In genomic region chr11:128564642-128565245, GRCh38 we compare ENCODE assay signal across 1 cellular context.
TF ChIP-seq lines count a peak whose summit lies in the region.

No MANE protein-coding gene starts in this region.

TF ChIP-seq in HEK293, 187 proteins besides CTCF, POLR2A, EP300 and RAD21 (continued from another document and continues in another):
- TF ChIP-seq PRDM10 (tag by site-specific recombination; IDR thresholded peaks at IDR 0.05) = no peak
- TF ChIP-seq SP7 (tag by site-specific recombination; IDR thresholded peaks at IDR 0.05) = no peak
- TF ChIP-seq ZNF157 (tag by site-specific recombination; IDR thresholded peaks at IDR 0.05) = no peak
- no peak for TF ChIP-seq ZNF624 (tag by site-specific recombination; IDR thresholded peaks at IDR 0.05)
- no peak for TF ChIP-seq ZBTB21 (tag by site-specific recombination; IDR thresholded peaks at IDR 0.05)
- no peak for TF ChIP-seq ZBTB48 (tag by site-specific recombination; IDR thresholded peaks at IDR 0.05)
- TF ChIP-seq ZNF677 (tag by site-specific recombination; IDR thresholded peaks at IDR 0.05) = no peak
- no peak for TF ChIP-seq TCF7L2 (IDR thresholded peaks at IDR 0.05; ENCODE audit: borderline replicate concordance, low read depth, low read length)
- no peak for TF ChIP-seq PRDM1 (tag by site-specific recombination; IDR thresholded peaks at IDR 0.05)
- TF ChIP-seq ZBTB8A (tag by site-specific recombination; IDR thresholded peaks at IDR 0.05) = peak; percentile 23; the same call in 1 of the 2 replicates
- no peak for TF ChIP-seq ZNF707 (tag by site-specific recombination; IDR thresholded peaks at IDR 0.05)
- no peak for TF ChIP-seq ZNF302 (tag by site-specific recombination; IDR thresholded peaks at IDR 0.05; ENCODE audit: low read depth)
- no peak for TF ChIP-seq ZSCAN23 (tag by site-specific recombination; IDR thresholded peaks at IDR 0.05)
- peak; percentile 49; the same call in 1 of the 2 replicates for TF ChIP-seq ZNF394 (tag by site-specific recombination; IDR thresholded peaks at IDR 0.05; ENCODE audit: borderline replicate concordance)
- no peak for TF ChIP-seq ZNF558 (tag by site-specific recombination; IDR thresholded peaks at IDR 0.05)
- TF ChIP-seq PRDM4 (tag by site-specific recombination; IDR thresholded peaks at IDR 0.05) = peak; percentile 68
- TF ChIP-seq ZNF23 (tag by site-specific recombination; IDR thresholded peaks at IDR 0.05; ENCODE audit: borderline replicate concordance) = no peak
- TF ChIP-seq ZNF585B (tag by site-specific recombination; IDR thresholded peaks at IDR 0.05) = no peak
- TF ChIP-seq ZFP3 (tag by site-specific recombination; IDR thresholded peaks at IDR 0.05; ENCODE audit: low read depth) = no peak
- TF ChIP-seq ZNF433 (tag by site-specific recombination; IDR thresholded peaks at IDR 0.05; ENCODE audit: low read depth) = no peak
- no peak for TF ChIP-seq ZSCAN16 (tag by site-specific recombination; IDR thresholded peaks at IDR 0.05)
- TF ChIP-seq OSR2 (tag by site-specific recombination; IDR thresholded peaks at IDR 0.05) = no peak
- TF ChIP-seq ZNF830 (tag by site-specific recombination; IDR thresholded peaks at IDR 0.05; ENCODE audit: low read depth) = no peak
- TF ChIP-seq ZBTB11 (tag by site-specific recombination; conservative IDR thresholded peaks at IDR 0.05; ENCODE audit: low read depth) = peak; percentile 57
- TF ChIP-seq ZNF529 (tag by site-specific recombination; IDR thresholded peaks at IDR 0.05; ENCODE audit: insufficient replicate concordance) = no peak
- no peak for TF ChIP-seq ZNF398 (tag by site-specific recombination; IDR thresholded peaks at IDR 0.05)
- no peak for TF ChIP-seq GLIS2 (tag by site-specific recombination; IDR thresholded peaks at IDR 0.05)
- TF ChIP-seq ZBTB44 (tag by site-specific recombination; IDR thresholded peaks at IDR 0.05) = no peak
- no peak for TF ChIP-seq MEIS1 (CRISPR knock-in tag; IDR thresholded peaks at IDR 0.05; ENCODE audit: borderline replicate concordance)
- no peak for TF ChIP-seq ZNF138 (tag by site-specific recombination; IDR thresholded peaks at IDR 0.05; ENCODE audit: borderline replicate concordance)
- TF ChIP-seq ZNF292 (tag by site-specific recombination; IDR thresholded peaks at IDR 0.05; ENCODE audit: borderline replicate concordance, low read depth) = no peak
- no peak for TF ChIP-seq ZNF24 (tag by site-specific recombination; IDR thresholded peaks at IDR 0.05)
- no peak for TF ChIP-seq ZNF132 (tag by site-specific recombination; IDR thresholded peaks at IDR 0.05; ENCODE audit: borderline replicate concordance)
- peak; percentile 46 for TF ChIP-seq ZNF623 (tag by site-specific recombination; IDR thresholded peaks at IDR 0.05)
- TF ChIP-seq ZNF521 (tag by site-specific recombination; IDR thresholded peaks at IDR 0.05) = no peak
- TF ChIP-seq ZNF366 (tag by site-specific recombination; conservative IDR thresholded peaks at IDR 0.05) = no peak
- no peak for TF ChIP-seq ZNF202 (tag by site-specific recombination; IDR thresholded peaks at IDR 0.05; ENCODE audit: borderline replicate concordance)
- no peak for TF ChIP-seq ZNF391 (tag by site-specific recombination; IDR thresholded peaks at IDR 0.05; ENCODE audit: borderline replicate concordance, low read depth)
- no peak for TF ChIP-seq ELK4 (IDR thresholded peaks at IDR 0.05; ENCODE audit: borderline replicate concordance, low read depth, low read length)
- no peak for TF ChIP-seq ZNF10 (tag by site-specific recombination; IDR thresholded peaks at IDR 0.05)
- TF ChIP-seq ZNF518A (tag by site-specific recombination; conservative IDR thresholded peaks at IDR 0.05; ENCODE audit: low read depth) = peak; percentile 60
- TF ChIP-seq GLI2 (tag by site-specific recombination; IDR thresholded peaks at IDR 0.05; ENCODE audit: borderline replicate concordance, low read depth) = no peak
- TF ChIP-seq ZNF792 (tag by site-specific recombination; IDR thresholded peaks at IDR 0.05) = no peak
- no peak for TF ChIP-seq ZNF76 (tag by site-specific recombination; IDR thresholded peaks at IDR 0.05; ENCODE audit: borderline replicate concordance, low read depth)
- no peak for TF ChIP-seq REPIN1 (tag by site-specific recombination; IDR thresholded peaks at IDR 0.05; ENCODE audit: low read depth)
